14 cellular contexts compared by ENCODE assay signal in the genomic region with DNA sequence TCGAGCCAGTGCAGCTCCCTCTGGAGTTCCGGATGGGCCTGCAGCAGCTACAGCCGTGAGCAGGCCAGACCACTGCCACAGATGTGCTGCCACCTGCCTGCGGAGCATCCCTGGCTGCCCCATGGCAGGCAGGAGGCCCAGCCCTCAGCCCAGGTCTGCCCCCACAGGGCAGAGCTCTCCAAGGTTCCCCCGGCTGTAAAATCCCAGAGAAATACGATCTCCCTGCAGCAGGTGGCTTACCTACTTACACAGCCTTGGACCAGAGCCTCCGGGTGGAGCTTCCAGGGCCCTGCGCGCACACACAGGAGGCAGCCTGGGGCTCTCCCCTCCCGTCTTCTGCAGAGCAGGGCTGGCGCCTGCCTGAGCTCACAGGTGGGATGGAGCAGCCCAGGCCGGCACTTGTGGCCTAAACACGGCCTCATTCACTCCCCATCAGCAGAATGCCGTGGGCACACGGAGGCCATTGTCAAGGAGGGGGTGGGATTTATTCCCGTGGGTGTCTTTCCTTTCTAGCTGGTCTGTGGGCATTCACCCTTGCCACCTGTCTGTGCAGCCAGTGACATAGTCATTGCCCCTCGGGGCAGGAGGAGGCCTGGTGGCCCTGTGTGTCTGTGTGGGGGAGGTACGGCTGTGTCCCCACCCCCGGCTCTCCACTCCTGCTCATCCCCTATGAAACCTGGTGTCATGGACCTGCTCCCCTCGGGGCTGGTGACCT.
DNase-seq lines count a peak whose midpoint lies in the region; TF ChIP-seq lines count a peak whose summit lies in the region.
"Had no signal": no experiment of that assay in that cellular context is flagged by ENCODE, and none has a peak within 500 bp of the region (broad histone marks: within the 10 kb centered on the region; RNA-seq: fewer than 3 reads in every experiment).

No MANE protein-coding gene starts in this region.

- no peak for TF ChIP-seq POLR2A in esophagus muscularis mucosa (IDR thresholded peaks at IDR 0.05; ENCODE audit: low read depth)

- 89% methylated on average over 13 of the region's 20 CpGs for WGBS in esophagus muscularis mucosa

- intact Hi-C loops in esophagus muscularis mucosa (cut with DNase I), result no loop called here

- no peak overlapping the region for H3K27ac ChIP-seq in esophagus muscularis mucosa (replicated peaks in 1 of 4)
- H3K27ac ChIP-seq: SJCRH30, upper lobe of left lung had no signal

- H3K36me3 ChIP-seq in BE2C, result peaks cover 40% of the 10 kb centered on the region
- H3K36me3 ChIP-seq in esophagus muscularis mucosa, result peaks cover 39 to 67% (median 59%) of the 10 kb centered on the region in 4 donors
- H3K36me3 ChIP-seq: SJCRH30 had no signal

- no peaks in the 10 kb centered on the region for H3K9me3 ChIP-seq in BE2C
- no peaks in the 10 kb centered on the region for H3K9me3 ChIP-seq in esophagus muscularis mucosa
- H3K9me3 ChIP-seq: SJCRH30, upper lobe of left lung had no signal

- H3K4me3 ChIP-seq in BE2C (ENCODE audit: low read depth, low read length) (no peak overlapping the region), esophagus muscularis mucosa (no peak overlapping the region)
- H3K4me3 ChIP-seq: SJCRH30, upper lobe of left lung had no signal

- H3K4me1 ChIP-seq in BE2C (peaks cover 27% of the 10 kb centered on the region), esophagus muscularis mucosa (peaks cover 14 to 34% (median 21%) of the 10 kb centered on the region in 4 donors)

- TF ChIP-seq EP300 in esophagus muscularis mucosa (IDR thresholded peaks at IDR 0.05), result no peak

- TF ChIP-seq CTCF in BE2C (IDR thresholded peaks at IDR 0.05; ENCODE audit: low read depth, low read length) (peak; percentile 38; the same call in 1 of the 2 replicates), esophagus muscularis mucosa (IDR thresholded peaks at IDR 0.05) (no peak)

- no peaks in the 10 kb centered on the region for H3K27me3 ChIP-seq in BE2C
- no peaks in the 10 kb centered on the region for H3K27me3 ChIP-seq in esophagus muscularis mucosa
- H3K27me3 ChIP-seq: SJCRH30, upper lobe of left lung had no signal

- DNase-seq in BE2C, result peak; percentile 52
- DNase-seq in HuH-7.5 (ENCODE audit: low spot score), result peak; percentile 45
- DNase-seq in NCI-H524 (lab: John Stamatoyannopoulos, UW), result peak; percentile 77 to 88
- peak; percentile 48 for DNase-seq in iPS DF 19.7 (ENCODE audit: low read depth, low spot score)
- no peak for DNase-seq in AG20443 (ENCODE audit: low spot score)
- DNase-seq in KG1 (lab: John Stamatoyannopoulos, UW), result no peak
- no peak for DNase-seq in esophagus muscularis mucosa (ENCODE audit: extremely low spot score)
- no peak for DNase-seq in dedifferentiated amniotic fluid mesenchymal stem cell (ENCODE audit: extremely low spot score)
- DNase-seq: activated T-cell treated with anti-CD3 and anti-CD28 coated beads, Interleukin-2, amount 50 U/mL, for 48 hours; effector CD8-positive, alpha-beta T cell; NCI-H146; stimulated activated CD4-positive, alpha-beta T cell treated with anti-CD3 and anti-CD28 coated beads, Interleukin-12 subunit alpha, Interleukin-12 subunit beta, amount 100 ng/mL, for 4 hours had no signal

Comparison
In these comparisons a context has a peak if more than half of its experiments do, and no peak if none do; other contexts are left out.
1. DNase-seq: peak in BE2C (single experiment), HuH-7.5 (single experiment), NCI-H524 (2 of 2) and iPS DF 19.7 (single experiment); none in AG20443 (single experiment), KG1 (single experiment), esophagus muscularis mucosa (single experiment) and dedifferentiated amniotic fluid mesenchymal stem cell (single experiment).